ENCODE assay signal across 1 cellular context in the genomic region with DNA sequence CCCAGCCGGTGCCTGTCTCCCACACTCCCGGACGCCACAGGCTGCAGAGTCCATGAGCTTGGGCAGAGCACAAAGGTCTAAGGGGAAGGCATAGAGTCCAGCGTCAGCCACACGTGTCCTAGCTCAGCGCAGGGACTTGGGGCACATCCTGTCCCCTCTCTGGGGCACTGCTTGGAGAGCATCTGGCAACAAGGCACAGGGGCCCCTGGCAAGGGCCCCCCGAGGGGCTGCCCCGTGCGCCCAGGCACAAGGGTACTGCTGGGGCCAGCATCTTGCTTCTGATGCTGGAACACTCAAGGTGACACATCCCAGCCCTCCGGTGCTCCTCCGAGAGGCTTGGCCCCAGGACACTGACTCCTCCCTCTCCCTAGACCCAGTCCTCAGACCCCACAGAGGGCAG.
TF ChIP-seq lines count a peak whose summit lies in the region.

No MANE protein-coding gene starts in this region.

TF ChIP-seq in GM23338, 12 proteins besides CTCF, POLR2A, EP300 and RAD21 (continued from another document):
- no peak for TF ChIP-seq CREB1 (CRISPR knock-in tag; IDR thresholded peaks at IDR 0.05; ENCODE audit: low read depth)
- TF ChIP-seq ZNF114 (CRISPR knock-in tag; IDR thresholded peaks at IDR 0.05): no peak
